In genomic region chr1:151491641-151492040, GRCh38 we compare ENCODE assay signal across 15 cellular contexts. TPM values are rescaled to one million over a fixed set of nuclear protein-coding genes. Genes with fewer than 3 reads are reported as not detected.
DNase-seq lines count a peak whose midpoint lies in the region; TF ChIP-seq lines count a peak whose summit lies in the region.
"Had no signal": no experiment of that assay in that cellular context is flagged by ENCODE, and none has a peak within 500 bp of the region (broad histone marks: within the 10 kb centered on the region; RNA-seq: fewer than 3 reads in every experiment).

No MANE protein-coding gene starts in this region.

- no peaks in the 10 kb centered on the region for H3K27me3 Mint-ChIP-seq in Calu3 (ENCODE audit: unreplicated experiment)
- H3K27me3 Mint-ChIP-seq in endodermal cell (ENCODE audit: insufficient read depth), result no peaks in the 10 kb centered on the region

- H3K4me3 Mint-ChIP-seq in Calu3 (ENCODE audit: low read depth, unreplicated experiment), result no peak overlapping the region
- peak overlapping the region; percentile 8 for H3K4me3 Mint-ChIP-seq in endodermal cell
- H3K4me3 Mint-ChIP-seq: B cell had no signal

- TF ChIP-seq CTCF in Calu3 (IDR thresholded peaks at IDR 0.05; ENCODE audit: unreplicated experiment), result no peak
- no peak for TF ChIP-seq CTCF in endodermal cell (conservative IDR thresholded peaks at IDR 0.05)

- no peak for DNase-seq in Calu3
- peak; percentile 70 for DNase-seq in SK-N-DZ (ENCODE audit: low spot score)
- DNase-seq in endodermal cell, result peak; percentile 63
- DNase-seq in trophoblast cell, result no peak
- DNase-seq in head of caudate nucleus, result no peak
- no peak for DNase-seq in SIG-M5 (lab: John Stamatoyannopoulos, UW)
- no peak for DNase-seq in activated CD4-positive, alpha-beta T cell treated with anti-CD3 and anti-CD28 coated beads for 4 hours
- no peak for DNase-seq in effector CD8-positive, alpha-beta T cell (lab: John Stamatoyannopoulos, UW)
- DNase-seq: GDM1, KBM-7, MG63, NCI-H2227 treated with DMSO at 0.1 percent for 48 hours, NCI-H69, SJCRH30 had no signal

- no peak overlapping the region for H4K8ac ChIP-seq in trophoblast cell (ENCODE audit: low read depth, low read length)

- H4K12ac ChIP-seq in trophoblast cell (ENCODE audit: low read depth, low read length), result no peak overlapping the region

- no peak overlapping the region for H3K4me3 ChIP-seq in endodermal cell (ENCODE audit: low read length)
- H3K4me3 ChIP-seq in trophoblast cell (ENCODE audit: low read depth, low read length), result no peak overlapping the region
- H3K4me3 ChIP-seq: MG63, SJCRH30 had no signal

- no peak overlapping the region for H3K18ac ChIP-seq in trophoblast cell (ENCODE audit: low read length)

- H3K14ac ChIP-seq in trophoblast cell (ENCODE audit: low read length), result no peak overlapping the region

- peak overlapping the region; percentile 31 for H3K27ac Mint-ChIP-seq in Calu3 (ENCODE audit: unreplicated experiment)
- peak overlapping the region; percentile 96 for H3K27ac Mint-ChIP-seq in endodermal cell
- H3K27ac Mint-ChIP-seq: B cell had no signal

- H3K36me3 ChIP-seq in endodermal cell (ENCODE audit: control insufficient read depth, insufficient read depth, low read length) (no peaks in the 10 kb centered on the region), trophoblast cell (ENCODE audit: control insufficient read depth in 1 of 2, insufficient read depth in 2 of 2, low read length in 2 of 2) (no peaks in the 10 kb centered on the region)
- H3K36me3 ChIP-seq: MG63, SJCRH30 had no signal

- H3K4me1 ChIP-seq in endodermal cell (ENCODE audit: control insufficient read depth, insufficient read depth, low read length), result peaks cover 14% of the 10 kb centered on the region
- peaks cover 2 to 3% of the 10 kb centered on the region in 2 experiments for H3K4me1 ChIP-seq in trophoblast cell (ENCODE audit: control insufficient read depth in 1 of 2, insufficient read depth in 2 of 2, low read length in 2 of 2)

- H3K9ac ChIP-seq in endodermal cell (ENCODE audit: extremely low read depth, low read length, poor library complexity, severe bottlenecking) (peak overlapping the region; percentile 71), trophoblast cell (ENCODE audit: low read length) (peak overlapping the region; percentile 18)

- no peak overlapping the region for H2BK12ac ChIP-seq in trophoblast cell (ENCODE audit: low read length)

- WGBS in endodermal cell (ENCODE audit: insufficient coverage in 1 of 2, insufficient read length in 1 of 2), 2 experiments, result 81 to 82% methylated on average over 3 to 5 of the region's 5 CpGs
- no CpG with 5 or more reads among the region's 5 CpGs for WGBS in trophoblast cell (ENCODE audit: extremely low coverage, insufficient coverage, insufficient read length)

- no peak overlapping the region for H3K23ac ChIP-seq in trophoblast cell (ENCODE audit: low read length)

- H2AFZ ChIP-seq in trophoblast cell (ENCODE audit: insufficient read depth, low read length, poor library complexity), result no peak overlapping the region

- H3K27me3 ChIP-seq in endodermal cell (ENCODE audit: control insufficient read depth, insufficient read depth, low read length, poor library complexity, severe bottlenecking), result no peaks in the 10 kb centered on the region
- no peaks in the 10 kb centered on the region for H3K27me3 ChIP-seq in trophoblast cell (ENCODE audit: insufficient read depth, low read length)
- H3K27me3 ChIP-seq: MG63, SJCRH30 had no signal

- H2BK120ac ChIP-seq in trophoblast cell (ENCODE audit: insufficient read depth, low read length, poor library complexity), result no peak overlapping the region

- no peaks in the 10 kb centered on the region for H3K79me2 ChIP-seq in trophoblast cell (ENCODE audit: control insufficient read depth, insufficient read depth, low read length, poor library complexity)

- H3K4ac ChIP-seq in trophoblast cell (ENCODE audit: low read depth, low read length), result no peak overlapping the region

- no TSS peak for BruUV-seq in Calu3 (replicated peaks; lab: Mats Ljungman, UMichigan)

- H3K9me3 Mint-ChIP-seq in Calu3 (ENCODE audit: low read depth, unreplicated experiment) (no peaks in the 10 kb centered on the region), endodermal cell (no peaks in the 10 kb centered on the region)

- H3K9me3 ChIP-seq in endodermal cell (ENCODE audit: control insufficient read depth, low read length) (no peaks in the 10 kb centered on the region), trophoblast cell (ENCODE audit: insufficient read depth, low read depth, low read length) (no peaks in the 10 kb centered on the region)
- H3K9me3 ChIP-seq: MG63, SJCRH30 had no signal

- H2BK5ac ChIP-seq in trophoblast cell (ENCODE audit: low read depth, low read length, poor library complexity), result no peak overlapping the region

- H3K27ac ChIP-seq in endodermal cell (ENCODE audit: low read depth, low read length), result peak overlapping the region; percentile 72
- no peak overlapping the region for H3K27ac ChIP-seq in trophoblast cell (ENCODE audit: low read depth, low read length)
- H3K27ac ChIP-seq: SJCRH30 had no signal

- intact Hi-C loops in Calu3 (cut with micrococcal nuclease; ENCODE audit: unreplicated experiment) (no loop called here), head of caudate nucleus (cut with DNase I) (no loop called here)

- H4K91ac ChIP-seq in trophoblast cell (ENCODE audit: low read depth, low read length), result no peak overlapping the region

- peaks cover 41% of the 10 kb centered on the region for H3K4me1 Mint-ChIP-seq in Calu3 (ENCODE audit: low read depth, unreplicated experiment)
- H3K4me1 Mint-ChIP-seq in endodermal cell, result peaks cover 31% of the 10 kb centered on the region
- H3K4me1 Mint-ChIP-seq: B cell had no signal

- no peak overlapping the region for H2AK5ac ChIP-seq in trophoblast cell (ENCODE audit: low read length)

- CTCF ChIA-PET in Calu3 (lab: Charles Lee), result interaction anchor here (0.6 kb wide), 2 partner anchors 26 to 61 kb away, joined by 3 to 4 read pairs; no protein-coding TSS in a partner anchor

- H3K36me3 Mint-ChIP-seq in Calu3 (ENCODE audit: insufficient read depth, unreplicated experiment) (peaks cover 15% of the 10 kb centered on the region), endodermal cell (ENCODE audit: low read depth) (no peaks in the 10 kb centered on the region)

- no peak overlapping the region for H3K4me2 ChIP-seq in trophoblast cell (ENCODE audit: low read length)

- H3K79me1 ChIP-seq in trophoblast cell (ENCODE audit: low read length), result no peaks in the 10 kb centered on the region

RNA-seq across cellular contexts. Expression of gene CGN, which starts 19.5 kb away (rescaled TPM):
- 113 and 131 TPM in 2 replicates for total RNA-seq in Calu3 (2022)
- polyA plus RNA-seq in SK-N-DZ (2014; cell fraction: cytosol; rRNA removed), result 3.0 and 3.2 TPM in 2 replicates
- 13.3 and 26.7 TPM in 2 replicates for polyA plus RNA-seq in SK-N-DZ (2014; cell fraction: nucleus; rRNA removed)
- 10 to 100 TPM; 39.7 to 39.9 TPM for total RNA-seq in endodermal cell
- 14.2 TPM for polyA plus RNA-seq in endodermal cell (2013, experiment 1 of 2)
- polyA plus RNA-seq in endodermal cell (2013, experiment 2 of 2), result 10.8 TPM
- 22.2 and 24.0 TPM in 2 replicates for polyA plus RNA-seq in trophoblast cell (2013)

RNA-seq across cellular contexts. Expression of gene POGZ, which starts 32.3 kb away (rescaled TPM):
- total RNA-seq in Calu3 (2022) (118 and 128 TPM in 2 replicates), endodermal cell (100 to 1,000 TPM; 138 to 165 TPM)
- 30.7 and 35.4 TPM in 2 replicates for polyA plus RNA-seq in SK-N-DZ (2014; cell fraction: cytosol; rRNA removed)
- polyA plus RNA-seq in SK-N-DZ (2014; cell fraction: nucleus; rRNA removed), result 65.6 and 111 TPM in 2 replicates
- 81.3 TPM for polyA plus RNA-seq in endodermal cell (2013, experiment 1 of 2)
- 75.7 TPM for polyA plus RNA-seq in endodermal cell (2013, experiment 2 of 2)
- polyA plus RNA-seq in trophoblast cell (2013), result 40.5 and 43.4 TPM in 2 replicates

RNA-seq across cellular contexts. Expression of gene TUFT1, which starts 48.5 kb away (rescaled TPM):
- total RNA-seq in Calu3 (2022) (31.4 and 34.3 TPM in 2 replicates), endodermal cell (10 to 100 TPM; 12.7 to 18.3 TPM)
- polyA plus RNA-seq in SK-N-DZ (2014; cell fraction: cytosol; rRNA removed), result 12.3 and 12.5 TPM in 2 replicates
- polyA plus RNA-seq in SK-N-DZ (2014; cell fraction: nucleus; rRNA removed), result 7.2 and 8.5 TPM in 2 replicates
- polyA plus RNA-seq in endodermal cell (2013, experiment 1 of 2), result 8.4 TPM
- polyA plus RNA-seq in endodermal cell (2013, experiment 2 of 2), result 7.3 TPM
- polyA plus RNA-seq in trophoblast cell (2013), result 45.0 and 47.3 TPM in 2 replicates

Comparison
In these comparisons a context has a peak if more than half of its experiments do, and no peak if none do; other contexts are left out.
1. DNase-seq: peak in SK-N-DZ (single experiment) and endodermal cell (single experiment); none in Calu3 (single experiment), trophoblast cell (0 of 2), head of caudate nucleus (0 of 42), SIG-M5 (single experiment), activated CD4-positive, alpha-beta T cell treated with anti-CD3 and anti-CD28 coated beads for 4 hours (0 of 2) and effector CD8-positive, alpha-beta T cell (single experiment).